In genomic region chr20:47258745-47259695, GRCh38 we compare ENCODE assay signal across 8 cellular contexts.
DNase-seq lines count a peak whose midpoint lies in the region; ATAC-seq and TF ChIP-seq lines count a peak whose summit lies in the region.

No MANE protein-coding gene starts in this region.

- no peak overlapping the region for H2AFZ ChIP-seq in fibroblast of lung (ENCODE audit: low read length)

- H3K9me3 ChIP-seq in A673 (ENCODE audit: low read depth, low read length, poor library complexity, severe bottlenecking) (no peaks in the 10 kb centered on the region), Panc1 (ENCODE audit: control insufficient read depth, insufficient read depth, low read depth, low read length) (no peaks in the 10 kb centered on the region), fibroblast of lung (ENCODE audit: control insufficient read depth, insufficient read depth, low read depth, low read length) (no peaks in the 10 kb centered on the region)

- H3K36me3 ChIP-seq in A673 (ENCODE audit: insufficient read depth, low read length, poor library complexity, severe bottlenecking) (peaks cover 12% of the 10 kb centered on the region), Panc1 (ENCODE audit: control insufficient read depth, insufficient read depth, low read length) (peaks cover 6% of the 10 kb centered on the region; the same call in 1 of the 2 replicates), fibroblast of lung (ENCODE audit: control insufficient read depth, insufficient read depth, low read length) (peaks cover 3% of the 10 kb centered on the region)

- ATAC-seq in GM19372 (IDR thresholded peaks at IDR 0.05; ENCODE audit: low read depth, unreplicated experiment) (peak; percentile 50), Panc1 (0 out of 2 replicates have a peak, but pooled peaks have one; percentile 40), sciatic nerve (peak; percentile 86)

- H3K4me2 ChIP-seq in fibroblast of lung (ENCODE audit: extremely low read depth, insufficient read depth, low read length), result no peak overlapping the region

- DNase-seq in A673 (ENCODE audit: low spot score), result peak; percentile 24
- DNase-seq in Panc1 (ENCODE audit: low read depth, low spot score), result no peak
- DNase-seq in fibroblast of lung (ENCODE audit: low read depth in 2 of 2), result peak; percentile 31 to 90
- peak; percentile 76 for DNase-seq in sciatic nerve (ENCODE audit: low spot score)
- DNase-seq in T1000 (lab: John Stamatoyannopoulos, UW), result no peak
- DNase-seq in NCI-H128 (lab: John Stamatoyannopoulos, UW; ENCODE audit: unreplicated experiment), result no peak
- no peak for DNase-seq in stimulated activated CD4-positive, alpha-beta T cell treated with anti-CD3 and anti-CD28 coated beads, Interleukin-12 subunit alpha, Interleukin-12 subunit beta, amount 100 ng/mL, for 4 hours

- no peak overlapping the region for H3K9ac ChIP-seq in fibroblast of lung (ENCODE audit: insufficient read depth, low read length)

- POLR2A ChIA-PET in A673 (lab: Charles Lee; ENCODE audit: low non-redundant PET) (no interaction called here), Panc1 (lab: Charles Lee) (no interaction called here)

- H3K4me1 ChIP-seq in A673 (ENCODE audit: insufficient read depth, low read length, poor library complexity, severe bottlenecking) (peaks cover 13% of the 10 kb centered on the region), Panc1 (ENCODE audit: control insufficient read depth, insufficient read depth, low read length) (0 out of 2 replicates have a peak, but pooled peaks cover 4% of the 10 kb centered on the region), fibroblast of lung (ENCODE audit: control insufficient read depth, extremely low read depth, insufficient read depth, low read length) (peaks cover 7% of the 10 kb centered on the region)

- H3K27me3 ChIP-seq in A673 (replicated peaks; ENCODE audit: insufficient read depth, low read depth, low read length, poor library complexity) (no peaks in the 10 kb centered on the region), Panc1 (ENCODE audit: control insufficient read depth, insufficient read depth, low read length) (no peaks in the 10 kb centered on the region), fibroblast of lung (ENCODE audit: control insufficient read depth, insufficient read depth, low read length) (no peaks in the 10 kb centered on the region)

- TF ChIP-seq CTCF in A673 (conservative IDR thresholded peaks at IDR 0.05; ENCODE audit: low read depth, low read length), result no peak
- no peak for TF ChIP-seq CTCF in Panc1 (IDR thresholded peaks at IDR 0.05)
- no peak for TF ChIP-seq CTCF in fibroblast of lung (conservative IDR thresholded peaks at IDR 0.05 in 1 of 2, IDR thresholded peaks at IDR 0.05 in 1 of 2; ENCODE audit: low read depth in 1 of 2, low read length in 2 of 2)

- CTCF ChIA-PET in A673 (lab: Charles Lee) (no interaction called here), Panc1 (lab: Charles Lee) (no interaction called here)

- peaks cover 2% of the 10 kb centered on the region for H3K79me2 ChIP-seq in fibroblast of lung (ENCODE audit: control insufficient read depth, insufficient read depth, low read length)

- no TSS peak for BruUV-seq in A673 (replicated peaks; lab: Mats Ljungman, UMichigan)
- BruUV-seq in Panc1 (replicated peaks; lab: Mats Ljungman, UMichigan), result no TSS peak

- H3K4me3 ChIP-seq in A673 (ENCODE audit: low read depth, low read length, poor library complexity, severe bottlenecking) (no peak overlapping the region), Panc1 (ENCODE audit: low read depth in 2 of 2, low read length in 2 of 2) (no peak overlapping the region), fibroblast of lung (replicated peaks in 1 of 4; ENCODE audit: control extremely low read depth in 1 of 4, insufficient read depth in 1 of 4, low read depth in 3 of 4, low read length in 4 of 4) (no peak overlapping the region)

- in situ Hi-C loops in Panc1 (cut with HindIII; ENCODE audit: low pct_unique_long_range_greater_than_20kb, low sequenced_read_pairs), result no loop called here

- peak overlapping the region; percentile 49 for H3K27ac ChIP-seq in A673 (ENCODE audit: low read depth, low read length, poor library complexity, severe bottlenecking)
- no peak overlapping the region for H3K27ac ChIP-seq in Panc1 (ENCODE audit: low read length)
- H3K27ac ChIP-seq in fibroblast of lung (ENCODE audit: insufficient read depth, low read length), result peak overlapping the region; percentile 18

- H4K20me1 ChIP-seq in fibroblast of lung (ENCODE audit: control insufficient read depth, extremely low read depth, insufficient read depth, low read length), result no peaks in the 10 kb centered on the region

- intact Hi-C loops in A673 (cut with micrococcal nuclease; ENCODE audit: unreplicated experiment) (no loop called here), Panc1 (cut with micrococcal nuclease; ENCODE audit: unreplicated experiment) (no loop called here), sciatic nerve (cut with DNase I) (no loop called here)

Comparison
In these comparisons a context has a peak if more than half of its experiments do, and no peak if none do; other contexts are left out.
1. DNase-seq: peak in A673 (single experiment), fibroblast of lung (2 of 2) and sciatic nerve (single experiment); none in Panc1 (single experiment), T1000 (single experiment), NCI-H128 (single experiment) and stimulated activated CD4-positive, alpha-beta T cell treated with anti-CD3 and anti-CD28 coated beads, Interleukin-12 subunit alpha, Interleukin-12 subunit beta, amount 100 ng/mL, for 4 hours (single experiment).
2. Peak in every context shown above with its lines, with median percentiles within 50 percentile points of each other: ATAC-seq.